Comparison of ENCODE assay signal across 1 cellular context in the genomic region with DNA sequence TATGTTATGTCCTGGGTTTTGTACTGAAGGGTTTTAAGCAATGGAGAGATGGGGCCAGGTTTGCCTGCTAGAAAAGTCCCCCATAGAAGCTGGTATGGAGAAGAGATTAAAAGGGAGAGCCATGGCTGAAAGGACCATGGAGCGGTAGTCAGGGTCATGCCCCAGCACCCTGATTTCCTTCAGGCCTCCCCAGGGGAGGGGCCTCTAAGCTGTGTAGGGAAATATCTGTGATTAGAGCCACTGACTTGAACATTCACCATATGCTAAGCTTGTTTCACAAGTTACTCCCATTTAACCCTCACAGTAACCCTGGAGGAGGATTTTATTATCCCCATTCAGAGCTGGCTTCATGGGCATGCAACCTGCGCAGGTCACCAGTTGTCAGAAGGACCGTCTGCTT.
TF ChIP-seq lines count a peak whose summit lies in the region.

No MANE protein-coding gene starts in this region.

TF ChIP-seq in GM12878, 131 proteins besides CTCF, POLR2A, EP300 and RAD21:
- no peak for TF ChIP-seq YY1 (IDR thresholded peaks at IDR 0.05; ENCODE audit: low read depth, low read length)
- no peak for TF ChIP-seq CHD4 (IDR thresholded peaks at IDR 0.05)
- no peak for TF ChIP-seq WRNIP1 (IDR thresholded peaks at IDR 0.05; ENCODE audit: borderline replicate concordance, low read depth, low read length)
- TF ChIP-seq, protein P1, sequence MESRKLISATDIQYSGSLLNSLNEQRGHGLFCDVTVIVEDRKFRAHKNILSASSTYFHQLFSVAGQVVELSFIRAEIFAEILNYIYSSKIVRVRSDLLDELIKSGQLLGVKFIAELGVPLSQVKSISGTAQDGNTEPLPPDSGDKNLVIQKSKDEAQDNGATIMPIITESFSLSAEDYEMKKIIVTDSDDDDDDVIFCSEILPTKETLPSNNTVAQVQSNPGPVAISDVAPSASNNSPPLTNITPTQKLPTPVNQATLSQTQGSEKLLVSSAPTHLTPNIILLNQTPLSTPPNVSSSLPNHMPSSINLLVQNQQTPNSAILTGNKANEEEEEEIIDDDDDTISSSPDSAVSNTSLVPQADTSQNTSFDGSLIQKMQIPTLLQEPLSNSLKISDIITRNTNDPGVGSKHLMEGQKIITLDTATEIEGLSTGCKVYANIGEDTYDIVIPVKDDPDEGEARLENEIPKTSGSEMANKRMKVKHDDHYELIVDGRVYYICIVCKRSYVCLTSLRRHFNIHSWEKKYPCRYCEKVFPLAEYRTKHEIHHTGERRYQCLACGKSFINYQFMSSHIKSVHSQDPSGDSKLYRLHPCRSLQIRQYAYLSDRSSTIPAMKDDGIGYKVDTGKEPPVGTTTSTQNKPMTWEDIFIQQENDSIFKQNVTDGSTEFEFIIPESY (IDR thresholded peaks at IDR 0.05) = no peak
- TF ChIP-seq MEF2B (IDR thresholded peaks at IDR 0.05; ENCODE audit: partially characterized antibody, poor library complexity, severe bottlenecking) = no peak
- TF ChIP-seq EGR1 (IDR thresholded peaks at IDR 0.05; ENCODE audit: borderline replicate concordance in 1 of 2, low read depth in 2 of 2, low read length in 2 of 2) = no peak
- TF ChIP-seq, protein P2, sequence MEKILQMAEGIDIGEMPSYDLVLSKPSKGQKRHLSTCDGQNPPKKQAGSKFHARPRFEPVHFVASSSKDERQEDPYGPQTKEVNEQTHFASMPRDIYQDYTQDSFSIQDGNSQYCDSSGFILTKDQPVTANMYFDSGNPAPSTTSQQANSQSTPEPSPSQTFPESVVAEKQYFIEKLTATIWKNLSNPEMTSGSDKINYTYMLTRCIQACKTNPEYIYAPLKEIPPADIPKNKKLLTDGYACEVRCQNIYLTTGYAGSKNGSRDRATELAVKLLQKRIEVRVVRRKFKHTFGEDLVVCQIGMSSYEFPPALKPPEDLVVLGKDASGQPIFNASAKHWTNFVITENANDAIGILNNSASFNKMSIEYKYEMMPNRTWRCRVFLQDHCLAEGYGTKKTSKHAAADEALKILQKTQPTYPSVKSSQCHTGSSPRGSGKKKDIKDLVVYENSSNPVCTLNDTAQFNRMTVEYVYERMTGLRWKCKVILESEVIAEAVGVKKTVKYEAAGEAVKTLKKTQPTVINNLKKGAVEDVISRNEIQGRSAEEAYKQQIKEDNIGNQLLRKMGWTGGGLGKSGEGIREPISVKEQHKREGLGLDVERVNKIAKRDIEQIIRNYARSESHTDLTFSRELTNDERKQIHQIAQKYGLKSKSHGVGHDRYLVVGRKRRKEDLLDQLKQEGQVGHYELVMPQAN (conservative IDR thresholded peaks at IDR 0.05) = no peak
- no peak for TF ChIP-seq SMAD5 (IDR thresholded peaks at IDR 0.05; ENCODE audit: low read depth)
- TF ChIP-seq, protein P3, sequence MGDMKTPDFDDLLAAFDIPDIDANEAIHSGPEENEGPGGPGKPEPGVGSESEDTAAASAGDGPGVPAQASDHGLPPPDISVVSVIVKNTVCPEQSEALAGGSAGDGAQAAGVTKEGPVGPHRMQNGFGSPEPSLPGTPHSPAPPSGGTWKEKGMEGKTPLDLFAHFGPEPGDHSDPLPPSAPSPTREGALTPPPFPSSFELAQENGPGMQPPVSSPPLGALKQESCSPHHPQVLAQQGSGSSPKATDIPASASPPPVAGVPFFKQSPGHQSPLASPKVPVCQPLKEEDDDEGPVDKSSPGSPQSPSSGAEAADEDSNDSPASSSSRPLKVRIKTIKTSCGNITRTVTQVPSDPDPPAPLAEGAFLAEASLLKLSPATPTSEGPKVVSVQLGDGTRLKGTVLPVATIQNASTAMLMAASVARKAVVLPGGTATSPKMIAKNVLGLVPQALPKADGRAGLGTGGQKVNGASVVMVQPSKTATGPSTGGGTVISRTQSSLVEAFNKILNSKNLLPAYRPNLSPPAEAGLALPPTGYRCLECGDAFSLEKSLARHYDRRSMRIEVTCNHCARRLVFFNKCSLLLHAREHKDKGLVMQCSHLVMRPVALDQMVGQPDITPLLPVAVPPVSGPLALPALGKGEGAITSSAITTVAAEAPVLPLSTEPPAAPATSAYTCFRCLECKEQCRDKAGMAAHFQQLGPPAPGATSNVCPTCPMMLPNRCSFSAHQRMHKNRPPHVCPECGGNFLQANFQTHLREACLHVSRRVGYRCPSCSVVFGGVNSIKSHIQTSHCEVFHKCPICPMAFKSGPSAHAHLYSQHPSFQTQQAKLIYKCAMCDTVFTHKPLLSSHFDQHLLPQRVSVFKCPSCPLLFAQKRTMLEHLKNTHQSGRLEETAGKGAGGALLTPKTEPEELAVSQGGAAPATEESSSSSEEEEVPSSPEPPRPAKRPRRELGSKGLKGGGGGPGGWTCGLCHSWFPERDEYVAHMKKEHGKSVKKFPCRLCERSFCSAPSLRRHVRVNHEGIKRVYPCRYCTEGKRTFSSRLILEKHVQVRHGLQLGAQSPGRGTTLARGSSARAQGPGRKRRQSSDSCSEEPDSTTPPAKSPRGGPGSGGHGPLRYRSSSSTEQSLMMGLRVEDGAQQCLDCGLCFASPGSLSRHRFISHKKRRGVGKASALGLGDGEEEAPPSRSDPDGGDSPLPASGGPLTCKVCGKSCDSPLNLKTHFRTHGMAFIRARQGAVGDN (IDR thresholded peaks at IDR 0.05) = no peak
- TF ChIP-seq SRF (IDR thresholded peaks at IDR 0.05; ENCODE audit: low read depth in 2 of 2, low read length in 2 of 2) = no peak
- no peak for TF ChIP-seq NRF1 (conservative IDR thresholded peaks at IDR 0.05; ENCODE audit: low read depth, low read length)
- no peak for TF ChIP-seq CHD1 (IDR thresholded peaks at IDR 0.05; ENCODE audit: low read depth, low read length)
- TF ChIP-seq POU2F2 (IDR thresholded peaks at IDR 0.05; ENCODE audit: borderline replicate concordance, low read depth, low read length) = no peak
- TF ChIP-seq CREM (IDR thresholded peaks at IDR 0.05; ENCODE audit: low read depth) = no peak
